7 cellular contexts compared by ENCODE assay signal in genomic region chr9:95157491-95158151, GRCh38.
DNase-seq lines count a peak whose midpoint lies in the region; ATAC-seq and TF ChIP-seq lines count a peak whose summit lies in the region.

No MANE protein-coding gene starts in this region.

- H3K4me3 ChIP-seq in WI38 (ENCODE audit: low read depth, low read length) = 0 out of 2 replicates have a peak overlapping the region, but pooled peaks have one; percentile 11
- H3K4me3 ChIP-seq in mesendoderm (ENCODE audit: low read length) = no peak overlapping the region
- no peak overlapping the region for H3K4me3 ChIP-seq in neuronal stem cell (ENCODE audit: low read length in 2 of 2)

- no peak overlapping the region for H4K5ac ChIP-seq in mesendoderm (ENCODE audit: low read length)

- no peak overlapping the region for H4K8ac ChIP-seq in mesendoderm (ENCODE audit: low read depth, low read length)
- H4K8ac ChIP-seq in neuronal stem cell (ENCODE audit: low read depth, low read length) = no peak overlapping the region

- H3K27ac Mint-ChIP-seq in mesothelial cell of epicardium = peak overlapping the region; percentile 64

- no peaks in the 10 kb centered on the region for H3K27me3 ChIP-seq in mesendoderm (ENCODE audit: insufficient read depth, low read length, poor library complexity)
- H3K27me3 ChIP-seq in neuronal stem cell (ENCODE audit: control insufficient read depth in 3 of 3, insufficient read depth in 3 of 3, low read depth in 1 of 3, low read length in 3 of 3) = no peaks in the 10 kb centered on the region

- no peak overlapping the region for H2AFZ ChIP-seq in neuronal stem cell (ENCODE audit: low read length)

- H3K9me3 Mint-ChIP-seq in mesothelial cell of epicardium = peaks cover 19% of the 10 kb centered on the region

- peaks cover 0 to 5% of the 10 kb centered on the region in 2 donors for H3K9me3 ChIP-seq in neuronal stem cell (replicated peaks in 1 of 2; ENCODE audit: control insufficient read depth in 2 of 2, insufficient read depth in 1 of 2, low read depth in 1 of 2, low read length in 2 of 2)

- no peak overlapping the region for H3K23ac ChIP-seq in mesendoderm (ENCODE audit: low read length)
- H3K23ac ChIP-seq in neuronal stem cell (ENCODE audit: low read depth, low read length, poor library complexity) = no peak overlapping the region

- no peak overlapping the region for H3K9ac ChIP-seq in mesendoderm (ENCODE audit: low read length)
- no peak overlapping the region for H3K9ac ChIP-seq in neuronal stem cell (ENCODE audit: low read depth, low read length, poor library complexity)

- TF ChIP-seq CTCF in WI38 (IDR thresholded peaks at IDR 0.05; ENCODE audit: low read depth, low read length) (no peak), mesothelial cell of epicardium (IDR thresholded peaks at IDR 0.05; ENCODE audit: unreplicated experiment) (no peak)

- ATAC-seq in HG03432 (IDR thresholded peaks at IDR 0.05; ENCODE audit: unreplicated experiment) (peak; percentile 92), HG03457 (IDR thresholded peaks at IDR 0.05; ENCODE audit: unreplicated experiment) (no peak)

- peaks cover 21% of the 10 kb centered on the region for H3K36me3 Mint-ChIP-seq in mesothelial cell of epicardium

- H3K4me1 Mint-ChIP-seq in mesothelial cell of epicardium = peaks cover 15% of the 10 kb centered on the region

- no peaks in the 10 kb centered on the region for H3K27me3 Mint-ChIP-seq in mesothelial cell of epicardium (ENCODE audit: low read depth)

- H2BK120ac ChIP-seq in mesendoderm (ENCODE audit: low read depth, low read length) (no peak overlapping the region), neuronal stem cell (ENCODE audit: low read depth, low read length) (no peak overlapping the region)

- no CpG with 5 or more reads among the region's 7 CpGs for WGBS in mesendoderm (ENCODE audit: extremely low coverage, insufficient coverage, low lambda C conversion rate)
- WGBS in neuronal stem cell (ENCODE audit: extremely low coverage in 2 of 2, insufficient read length in 2 of 2, insufficient replicate concordance in 1 of 2), 2 donors = no CpG with 5 or more reads among the region's 7 CpGs

- H3K4ac ChIP-seq in mesendoderm (ENCODE audit: low read depth, low read length) (no peak overlapping the region), neuronal stem cell (ENCODE audit: low read length) (no peak overlapping the region)

- no peaks in the 10 kb centered on the region for H3K79me1 ChIP-seq in mesendoderm (ENCODE audit: low read length)
- H3K79me1 ChIP-seq in neuronal stem cell (ENCODE audit: low read depth, low read length) = no peaks in the 10 kb centered on the region

- H3K56ac ChIP-seq in mesendoderm (ENCODE audit: low read length) = no peak overlapping the region

- no peak overlapping the region for H4K91ac ChIP-seq in neuronal stem cell (ENCODE audit: low read depth, low read length, poor library complexity)

- H2AK5ac ChIP-seq in mesendoderm (ENCODE audit: low read length) (no peak overlapping the region), neuronal stem cell (ENCODE audit: low read depth, low read length) (no peak overlapping the region)

- H3K4me3 Mint-ChIP-seq in mesothelial cell of epicardium = no peak overlapping the region

- DNase-seq in GM19240 (ENCODE audit: insufficient read length, low spot score) (peak; percentile 14), mesothelial cell of epicardium (ENCODE audit: low spot score in 2 of 2, unreplicated experiment in 2 of 2) (no peak), mesendoderm (no peak), neuronal stem cell (ENCODE audit: low spot score) (no peak)

- H3K4me2 ChIP-seq in mesendoderm (ENCODE audit: low read length) (no peak overlapping the region), neuronal stem cell (ENCODE audit: insufficient read depth, low read length, poor library complexity, severe bottlenecking) (no peak overlapping the region)

- no peak overlapping the region for H3K18ac ChIP-seq in mesendoderm (ENCODE audit: low read length)
- H3K18ac ChIP-seq in neuronal stem cell (ENCODE audit: low read length) = no peak overlapping the region

- no peaks in the 10 kb centered on the region for H3K79me2 ChIP-seq in mesendoderm (ENCODE audit: control insufficient read depth, insufficient read depth, low read length)

- H3K14ac ChIP-seq in neuronal stem cell (ENCODE audit: low read length) = no peak overlapping the region

- H2BK12ac ChIP-seq in neuronal stem cell (ENCODE audit: low read length) = no peak overlapping the region

- H2BK15ac ChIP-seq in mesendoderm (replicated peaks; ENCODE audit: low read depth) (no peak overlapping the region), neuronal stem cell (ENCODE audit: low read length) (no peak overlapping the region)

- H3K36me3 ChIP-seq in mesendoderm (ENCODE audit: control insufficient read depth, insufficient read depth, low read length) = no peaks in the 10 kb centered on the region
- H3K36me3 ChIP-seq in neuronal stem cell (replicated peaks in 1 of 2; ENCODE audit: control insufficient read depth in 2 of 2, insufficient read depth in 2 of 2, low read length in 2 of 2) = peaks cover 0 to 5% of the 10 kb centered on the region in 2 donors

- H3K27ac ChIP-seq in mesendoderm (ENCODE audit: low read depth, low read length) (no peak overlapping the region), neuronal stem cell (replicated peaks; ENCODE audit: low read length) (no peak overlapping the region)

- no peaks in the 10 kb centered on the region for H3K4me1 ChIP-seq in mesendoderm (ENCODE audit: control insufficient read depth, low read depth, low read length)
- peaks cover 0 to 3% of the 10 kb centered on the region in 2 donors for H3K4me1 ChIP-seq in neuronal stem cell (ENCODE audit: control insufficient read depth in 2 of 2, insufficient read depth in 1 of 2, low read depth in 1 of 2, low read length in 2 of 2)

- H2BK5ac ChIP-seq in mesendoderm (ENCODE audit: low read length) = no peak overlapping the region
- no peak overlapping the region for H2BK5ac ChIP-seq in neuronal stem cell (ENCODE audit: low read length)
